Comparison of ENCODE assay signal across 20 cellular contexts in genomic region chr12:49582201-49582600, GRCh38. TPM values are rescaled to one million over a fixed set of nuclear protein-coding genes. Genes with fewer than 3 reads are reported as not detected.
A peak's percentile ranks its signal among the peaks of the same experiment; 100 is the strongest.
DNase-seq lines count a peak whose midpoint lies in the region; ATAC-seq, FAIRE-seq and TF ChIP-seq lines count a peak whose summit lies in the region.
"Had no signal": no experiment of that assay in that cellular context is flagged by ENCODE, and none has a peak within 500 bp of the region (broad histone marks: within the 10 kb centered on the region; RNA-seq: fewer than 3 reads in every experiment).

No MANE protein-coding gene starts in this region.

- H3K27ac Mint-ChIP-seq in activated naive CD8-positive, alpha-beta T cell treated with anti-CD3 and anti-CD28 coated beads, Interleukin-2, amount 10 ng/mL, durations not matched to agents 7 days and 5 days, result peak overlapping the region; percentile 3
- H3K27ac Mint-ChIP-seq in activated naive CD8-positive, alpha-beta T cell treated with anti-CD3 and anti-CD28 coated beads for 36 hours, result no peak overlapping the region
- H3K27ac Mint-ChIP-seq in stimulated activated effector memory CD8-positive, alpha-beta T cell treated with anti-CD3 and anti-CD28 coated beads, Interleukin-12 subunit alpha, Interleukin-12 subunit beta, amount 100 ng/mL, for 72 hours, result peak overlapping the region; percentile 48

- no peak overlapping the region for H2AFZ ChIP-seq in GM12878 (ENCODE audit: control insufficient read depth, low read depth, low read length)

- H3K4me2 ChIP-seq in GM12878 (ENCODE audit: control insufficient read depth, insufficient read depth), result no peak overlapping the region; the same call in 1 of the 2 replicates

- no peak for DNase-seq in activated naive CD8-positive, alpha-beta T cell treated with anti-CD3 and anti-CD28 coated beads, Interleukin-2, amount 10 ng/mL, durations not matched to agents 7 days and 5 days
- DNase-seq in activated naive CD8-positive, alpha-beta T cell treated with anti-CD3 and anti-CD28 coated beads for 36 hours, result no peak
- DNase-seq in GM12891 (ENCODE audit: insufficient read length, low spot score) (no peak), GM12878 (ENCODE audit: low read depth, low spot score) (no peak), superior temporal gyrus (ENCODE audit: extremely low spot score) (no peak)
- DNase-seq in stimulated activated effector memory CD8-positive, alpha-beta T cell treated with anti-CD3 and anti-CD28 coated beads, Interleukin-12 subunit alpha, Interleukin-12 subunit beta, amount 100 ng/mL, for 72 hours (ENCODE audit: low spot score in 2 of 2), result no peak
- DNase-seq: DMS 273 treated with DMSO at 0.1 percent for 48 hours, GF-D8, KG1, NCI-H1417 treated with DMSO at 0.1 percent for 48 hours, NCI-H1930, NCI-H2171, NCI-H69, SHP77 treated with DMSO at 0.1 percent for 48 hours had no signal

- no peak for TF ChIP-seq RAD21 in GM12878 (IDR thresholded peaks at IDR 0.05; ENCODE audit: insufficient read depth, low read depth, low read length)

- peak; percentile 78 for FAIRE-seq in GM12891 (lab: Jason Lieb, UNC)
- FAIRE-seq in GM12878 (lab: Jason Lieb, UNC), result peak; percentile 7
- FAIRE-seq: GM18507, H1 had no signal

- no TSS peak for BruUV-seq in GM12878 (replicated peaks; lab: Mats Ljungman, UMichigan)

- H3K79me2 ChIP-seq in GM12878 (ENCODE audit: control insufficient read depth, insufficient read depth, low read length), result no peaks in the 10 kb centered on the region

- no peaks in the 10 kb centered on the region for H3K27me3 Mint-ChIP-seq in activated naive CD8-positive, alpha-beta T cell treated with anti-CD3 and anti-CD28 coated beads, Interleukin-2, amount 10 ng/mL, durations not matched to agents 7 days and 5 days
- no peaks in the 10 kb centered on the region for H3K27me3 Mint-ChIP-seq in activated naive CD8-positive, alpha-beta T cell treated with anti-CD3 and anti-CD28 coated beads for 36 hours

- H3K27ac ChIP-seq in GM12878 (ENCODE audit: control insufficient read depth, insufficient read depth), result peak overlapping the region; percentile 41
- H3K27ac ChIP-seq: C4-2B had no signal

- H3K4me1 Mint-ChIP-seq in activated naive CD8-positive, alpha-beta T cell treated with anti-CD3 and anti-CD28 coated beads, Interleukin-2, amount 10 ng/mL, durations not matched to agents 7 days and 5 days, result peaks cover 8% of the 10 kb centered on the region
- H3K4me1 Mint-ChIP-seq in activated naive CD8-positive, alpha-beta T cell treated with anti-CD3 and anti-CD28 coated beads for 36 hours, result peaks cover 10% of the 10 kb centered on the region
- H3K4me1 Mint-ChIP-seq in stimulated activated effector memory CD8-positive, alpha-beta T cell treated with anti-CD3 and anti-CD28 coated beads, Interleukin-12 subunit alpha, Interleukin-12 subunit beta, amount 100 ng/mL, for 72 hours, result peaks cover 34% of the 10 kb centered on the region

- SMC1A ChIA-PET in GM12878 (lab: Charles Lee; ENCODE audit: uncharacterized antibody, unreplicated experiment), result interaction anchor here (1.0 to 6.1 kb wide), 11 partner anchors 11 to 224 kb away, joined by 3 to 63 read pairs (median 5); partner anchors contain the start of gene PRPF40B

- no peak for ATAC-seq in activated naive CD8-positive, alpha-beta T cell treated with anti-CD3 and anti-CD28 coated beads, Interleukin-2, amount 10 ng/mL, durations not matched to agents 7 days and 5 days (ENCODE audit: low read depth)
- ATAC-seq in GM12878, result peak; percentile 59
- no peak for ATAC-seq in stimulated activated effector memory CD8-positive, alpha-beta T cell treated with anti-CD3 and anti-CD28 coated beads, Interleukin-12 subunit alpha, Interleukin-12 subunit beta, amount 100 ng/mL, for 72 hours
- ATAC-seq in SK-N-SH treated with all-trans-retinoic acid at 6 μM for 48 hours, result no peak
- ATAC-seq in HG02970 (IDR thresholded peaks at IDR 0.05; ENCODE audit: low FRiP score, unreplicated experiment), result no peak
- ATAC-seq: HepG2 had no signal

- TF ChIP-seq EP300 in GM12878 (IDR thresholded peaks at IDR 0.05; ENCODE audit: borderline replicate concordance in 1 of 2, control insufficient read depth in 1 of 2, low read depth in 2 of 2, low read length in 2 of 2), result no peak

- H3K9me3 Mint-ChIP-seq in activated naive CD8-positive, alpha-beta T cell treated with anti-CD3 and anti-CD28 coated beads, Interleukin-2, amount 10 ng/mL, durations not matched to agents 7 days and 5 days, result no peaks in the 10 kb centered on the region
- no peaks in the 10 kb centered on the region for H3K9me3 Mint-ChIP-seq in activated naive CD8-positive, alpha-beta T cell treated with anti-CD3 and anti-CD28 coated beads for 36 hours
- no peaks in the 10 kb centered on the region for H3K9me3 Mint-ChIP-seq in stimulated activated effector memory CD8-positive, alpha-beta T cell treated with anti-CD3 and anti-CD28 coated beads, Interleukin-12 subunit alpha, Interleukin-12 subunit beta, amount 100 ng/mL, for 72 hours

- RAD21 ChIA-PET in GM12878 (lab: Charles Lee; ENCODE audit: unreplicated experiment), result interaction anchor here (0.5 to 5.9 kb wide), 11 partner anchors 28 to 234 kb away, joined by 3 to 55 read pairs (median 4); partner anchors contain the start of genes PRPF40B, SPATS2 and TMBIM6

- no peaks in the 10 kb centered on the region for H3K9me3 ChIP-seq in GM12878 (replicated peaks; ENCODE audit: control insufficient read depth, insufficient read depth, low read length)

- WGBS in GM12878 (ENCODE audit: insufficient coverage, insufficient replicate concordance, low lambda C conversion rate, missing lambda C conversion rate), result 0% methylated on average over 1 of the region's 1 CpG

- no peaks in the 10 kb centered on the region for H4K20me1 ChIP-seq in GM12878 (ENCODE audit: control insufficient read depth, insufficient read depth)

- H3K36me3 Mint-ChIP-seq in activated naive CD8-positive, alpha-beta T cell treated with anti-CD3 and anti-CD28 coated beads, Interleukin-2, amount 10 ng/mL, durations not matched to agents 7 days and 5 days, result no peaks in the 10 kb centered on the region
- H3K36me3 Mint-ChIP-seq in activated naive CD8-positive, alpha-beta T cell treated with anti-CD3 and anti-CD28 coated beads for 36 hours, result peaks cover 4% of the 10 kb centered on the region
- no peaks in the 10 kb centered on the region for H3K36me3 Mint-ChIP-seq in stimulated activated effector memory CD8-positive, alpha-beta T cell treated with anti-CD3 and anti-CD28 coated beads, Interleukin-12 subunit alpha, Interleukin-12 subunit beta, amount 100 ng/mL, for 72 hours

- POLR2A ChIA-PET in activated naive CD8-positive, alpha-beta T cell treated with anti-CD3 and anti-CD28 coated beads, Interleukin-2, amount 10 ng/mL, durations not matched to agents 7 days and 5 days (lab: Charles Lee), result interaction anchor here (1.3 kb wide), 1 partner anchor 20 kb away, joined by 3 read pairs; no protein-coding TSS in a partner anchor
- POLR2A ChIA-PET in GM12878 (lab: Charles Lee), result interaction anchor here (0.6 to 3.1 kb wide), 6 partner anchors 11 to 224 kb away, joined by 4 to 13 read pairs (median 4); partner anchors contain the start of gene PRPF40B

- no peak overlapping the region for H3K9ac ChIP-seq in GM12878 (ENCODE audit: control insufficient read depth, insufficient read depth, low read length)

- no peaks in the 10 kb centered on the region for H3K27me3 ChIP-seq in GM12878 (replicated peaks in 1 of 2; ENCODE audit: control insufficient read depth in 2 of 2, insufficient read depth in 2 of 2, low read length in 1 of 2)

- TF ChIP-seq POLR2A in GM12891 (IDR thresholded peaks at IDR 0.05; ENCODE audit: low read depth, low read length) (no peak), GM12878 (IDR thresholded peaks at IDR 0.05; ENCODE audit: low read depth, low read length) (no peak)

- no peak overlapping the region for H3K4me3 Mint-ChIP-seq in activated naive CD8-positive, alpha-beta T cell treated with anti-CD3 and anti-CD28 coated beads, Interleukin-2, amount 10 ng/mL, durations not matched to agents 7 days and 5 days
- no peak overlapping the region for H3K4me3 Mint-ChIP-seq in activated naive CD8-positive, alpha-beta T cell treated with anti-CD3 and anti-CD28 coated beads for 36 hours
- no peak overlapping the region for H3K4me3 Mint-ChIP-seq in stimulated activated effector memory CD8-positive, alpha-beta T cell treated with anti-CD3 and anti-CD28 coated beads, Interleukin-12 subunit alpha, Interleukin-12 subunit beta, amount 100 ng/mL, for 72 hours

- TF ChIP-seq CTCF in GM12878 (IDR thresholded peaks at IDR 0.05 in 2 of 3, conservative IDR thresholded peaks at IDR 0.05 in 1 of 3; ENCODE audit: control insufficient read depth in 2 of 3, extremely low read depth in 1 of 3, insufficient read depth in 1 of 3, low read depth in 3 of 3, low read length in 3 of 3), result no peak

- H3K4me3 ChIP-seq in GM12878, result no peak overlapping the region

- CTCF ChIA-PET in GM12878 (lab: Yijun Ruan, JAX), result interaction anchor here (1.0 to 8.7 kb wide), 20 partner anchors 11 to 293 kb away, joined by 3 to 145 read pairs (median 7); partner anchors contain the start of genes PRPF40B and SPATS2

- peaks cover 17% of the 10 kb centered on the region for H3K4me1 ChIP-seq in GM12878 (ENCODE audit: control insufficient read depth, insufficient read depth, low read length)

- in situ Hi-C loops in GM12878 (cut with MboI), result no loop called here

- intact Hi-C loops in GM12878 (cut with micrococcal nuclease; ENCODE audit: unreplicated experiment), result no loop called here

- peaks cover 0 to 3% of the 10 kb centered on the region in 2 experiments; a peak in 3 of 4 replicates for H3K36me3 ChIP-seq in GM12878 (ENCODE audit: control insufficient read depth in 2 of 2, insufficient read depth in 2 of 2, low read length in 1 of 2)

RNA-seq across cellular contexts. Expression of gene MCRS1, which starts 14.3 kb away (rescaled TPM):
- total RNA-seq in activated naive CD8-positive, alpha-beta T cell treated with anti-CD3 and anti-CD28 coated beads, Interleukin-2, amount 10 ng/mL, durations not matched to agents 7 days and 5 days, result 10 to 100 TPM; 83.8 to 83.9 TPM
- 10 to 100 TPM; 73.6 to 78.2 TPM for total RNA-seq in activated naive CD8-positive, alpha-beta T cell treated with anti-CD3 and anti-CD28 coated beads for 36 hours
- polyA plus RNA-seq in GM12891 (2012; ENCODE audit: low read depth, missing spikeins), result 42.1 TPM
- 43.5 and 50.3 TPM in 2 replicates for total RNA-seq in GM12878 (2013; cell fraction: nucleolus; rRNA removed)
- total RNA-seq in GM12878 (2014; rRNA removed), result 59.2 and 62.7 TPM in 2 replicates
- 45.3 and 49.5 TPM in 2 replicates for total RNA-seq in GM12878 (2014; rRNA removed; fragmentation: Illumina TruSeq; extraction: Trizol)
- 63.0 and 67.9 TPM in 2 replicates for total RNA-seq in GM12878 (2021)
- polyA plus RNA-seq in GM12878 (2011; ENCODE audit: low read depth), result 22.4 TPM
- polyA plus RNA-seq in GM12878 (2011; rRNA removed), result 26.1 and 44.8 TPM in 2 replicates
- 64.1 and 90.2 TPM in 2 replicates for polyA plus RNA-seq in GM12878 (2011; cell fraction: cytosol; rRNA removed)
- 176 and 191 TPM in 2 replicates for polyA plus RNA-seq in GM12878 (2011; cell fraction: nucleus; rRNA removed)
- polyA plus RNA-seq in GM12878 (2012), result 33.5 and 39.6 TPM in 2 replicates
- 17.2 and 46.9 TPM in 2 replicates for polyA plus RNA-seq in GM12878 (2014; fragmentation: Illumina TruSeq; extraction: Trizol)
- polyA plus RNA-seq in GM12878 (2014; fragmentation: Nextera tagmentation; extraction: Ambion mirVana), result 10 to 100 TPM; 34.3 to 52.4 TPM
- 76.7 and 78.4 TPM in 2 replicates for polyA plus RNA-seq in GM12878 (2014; rRNA removed)
- 10 to 100 TPM; 75.2 to 82.8 TPM for polyA plus RNA-seq in GM12878 (2016; fragmentation: Nextera tagmentation; extraction: Ambion mirVana)
- 41.4 and 60.1 TPM in 2 replicates for polyA minus RNA-seq in GM12878 (2011; rRNA and poly(A)+ RNA removed)
- 14.2 and 18.6 TPM in 2 replicates for polyA minus RNA-seq in GM12878 (2011; cell fraction: cytosol; rRNA and poly(A)+ RNA removed)
- 25.0 and 43.7 TPM in 2 replicates for polyA minus RNA-seq in GM12878 (2011; cell fraction: nucleus; rRNA and poly(A)+ RNA removed)

RNA-seq across cellular contexts. Expression of gene FAM186B, which starts 23.2 kb away (rescaled TPM):
- total RNA-seq in activated naive CD8-positive, alpha-beta T cell treated with anti-CD3 and anti-CD28 coated beads, Interleukin-2, amount 10 ng/mL, durations not matched to agents 7 days and 5 days, result under 1 TPM; 0.11 to 0.20 TPM
- total RNA-seq in activated naive CD8-positive, alpha-beta T cell treated with anti-CD3 and anti-CD28 coated beads for 36 hours, result under 1 TPM; 0.14 to 0.41 TPM
- polyA plus RNA-seq in GM12891 (2012; ENCODE audit: low read depth, missing spikeins), result 0.92 TPM
- total RNA-seq in GM12878 (2013; cell fraction: nucleolus; rRNA removed), result 0.29 and 0.77 TPM in 2 replicates
- total RNA-seq in GM12878 (2014; rRNA removed) (0.51 and 0.87 TPM in 2 replicates), GM12878 (2014; rRNA removed; fragmentation: Illumina TruSeq; extraction: Trizol) (0.58 and 0.60 TPM in 2 replicates), GM12878 (2021) (0.48 and 0.69 TPM in 2 replicates)
- polyA plus RNA-seq in GM12878 (2011; ENCODE audit: low read depth), result 0.34 TPM
- polyA plus RNA-seq in GM12878 (2011; rRNA removed) (0.10 and 0.20 TPM in 2 replicates), GM12878 (2014; fragmentation: Illumina TruSeq; extraction: Trizol) (0.46 and 0.51 TPM in 2 replicates), GM12878 (2014; fragmentation: Nextera tagmentation; extraction: Ambion mirVana) (under 1 TPM; 0.13 to 0.42 TPM), GM12878 (2014; rRNA removed) (0.45 and 0.51 TPM in 2 replicates), GM12878 (2016; fragmentation: Nextera tagmentation; extraction: Ambion mirVana) (under 1 TPM; 0.57 to 0.79 TPM)
- 0.09 and 0.13 TPM in 2 replicates for polyA plus RNA-seq in GM12878 (2011; cell fraction: cytosol; rRNA removed)
- 0.63 and 0.72 TPM in 2 replicates for polyA plus RNA-seq in GM12878 (2011; cell fraction: nucleus; rRNA removed)
- 0.55 and 1.1 TPM in 2 replicates for polyA plus RNA-seq in GM12878 (2012)
- 0.22 and 0.57 TPM in 2 replicates for polyA minus RNA-seq in GM12878 (2011; rRNA and poly(A)+ RNA removed)
- polyA minus RNA-seq in GM12878 (2011; cell fraction: cytosol; rRNA and poly(A)+ RNA removed), result not detected in 2 replicates
- 0.19 and 0.24 TPM in 2 replicates for polyA minus RNA-seq in GM12878 (2011; cell fraction: nucleus; rRNA and poly(A)+ RNA removed)

RNA-seq across cellular contexts. Expression of gene PRPF40B, which starts 41.2 kb away (rescaled TPM):
- total RNA-seq in activated naive CD8-positive, alpha-beta T cell treated with anti-CD3 and anti-CD28 coated beads, Interleukin-2, amount 10 ng/mL, durations not matched to agents 7 days and 5 days, result 10 to 100 TPM; 16.5 to 18.0 TPM
- total RNA-seq in activated naive CD8-positive, alpha-beta T cell treated with anti-CD3 and anti-CD28 coated beads for 36 hours, result 1 to 10 TPM; 8.1 to 8.5 TPM
- 6.6 TPM for polyA plus RNA-seq in GM12891 (2012; ENCODE audit: low read depth, missing spikeins)
- 25.0 and 26.2 TPM in 2 replicates for total RNA-seq in GM12878 (2013; cell fraction: nucleolus; rRNA removed)
- total RNA-seq in GM12878 (2014; rRNA removed), result 7.2 and 7.7 TPM in 2 replicates
- total RNA-seq in GM12878 (2014; rRNA removed; fragmentation: Illumina TruSeq; extraction: Trizol), result 6.9 and 7.1 TPM in 2 replicates
- total RNA-seq in GM12878 (2021), result 12.9 and 13.2 TPM in 2 replicates
- 1.7 TPM for polyA plus RNA-seq in GM12878 (2011; ENCODE audit: low read depth)
- 3.2 and 6.1 TPM in 2 replicates for polyA plus RNA-seq in GM12878 (2011; rRNA removed)
- 4.1 and 5.3 TPM in 2 replicates for polyA plus RNA-seq in GM12878 (2011; cell fraction: cytosol; rRNA removed)
- polyA plus RNA-seq in GM12878 (2011; cell fraction: nucleus; rRNA removed), result 39.1 and 43.0 TPM in 2 replicates
- 5.4 TPM in 2 replicates for polyA plus RNA-seq in GM12878 (2012)
- polyA plus RNA-seq in GM12878 (2014; fragmentation: Illumina TruSeq; extraction: Trizol), result 3.2 and 6.7 TPM in 2 replicates
- polyA plus RNA-seq in GM12878 (2014; fragmentation: Nextera tagmentation; extraction: Ambion mirVana), result 1 to 10 TPM in 1 of 2 experiments, under 1 TPM in 1; 0.31 to 1.2 TPM
- polyA plus RNA-seq in GM12878 (2014; rRNA removed), result 8.5 and 11.0 TPM in 2 replicates
- polyA plus RNA-seq in GM12878 (2016; fragmentation: Nextera tagmentation; extraction: Ambion mirVana), result 10 to 100 TPM; 16.3 to 17.9 TPM
- polyA minus RNA-seq in GM12878 (2011; rRNA and poly(A)+ RNA removed), result 6.8 and 10.0 TPM in 2 replicates
- polyA minus RNA-seq in GM12878 (2011; cell fraction: cytosol; rRNA and poly(A)+ RNA removed), result 2.2 and 3.1 TPM in 2 replicates
- polyA minus RNA-seq in GM12878 (2011; cell fraction: nucleus; rRNA and poly(A)+ RNA removed), result 11.1 and 16.5 TPM in 2 replicates

RNA-seq across cellular contexts. Expression of gene KCNH3, which starts 43.4 kb away (rescaled TPM):
- 1 to 10 TPM; 5.4 to 5.8 TPM for total RNA-seq in activated naive CD8-positive, alpha-beta T cell treated with anti-CD3 and anti-CD28 coated beads, Interleukin-2, amount 10 ng/mL, durations not matched to agents 7 days and 5 days
- total RNA-seq in activated naive CD8-positive, alpha-beta T cell treated with anti-CD3 and anti-CD28 coated beads for 36 hours, result 10 to 100 TPM; 10.2 to 10.9 TPM
- polyA plus RNA-seq in GM12891 (2012; ENCODE audit: low read depth, missing spikeins), result 0.89 TPM
- total RNA-seq in GM12878 (2013; cell fraction: nucleolus; rRNA removed), result 0.20 and 0.27 TPM in 2 replicates
- total RNA-seq in GM12878 (2014; rRNA removed) (0.11 and 0.45 TPM in 2 replicates), GM12878 (2014; rRNA removed; fragmentation: Illumina TruSeq; extraction: Trizol) (0.05 TPM in 1 of 2 replicates, not detected in the other), GM12878 (2021) (0.08 and 0.29 TPM in 2 replicates)
- polyA plus RNA-seq in GM12878 (2011; ENCODE audit: low read depth), result 0.09 TPM
- polyA plus RNA-seq in GM12878 (2011; rRNA removed) (0.03 TPM in 1 of 2 replicates, not detected in the other), GM12878 (2014; fragmentation: Illumina TruSeq; extraction: Trizol) (0.04 TPM in 1 of 2 replicates, not detected in the other), GM12878 (2014; fragmentation: Nextera tagmentation; extraction: Ambion mirVana) (not detected), GM12878 (2014; rRNA removed) (0.26 and 0.49 TPM in 2 replicates), GM12878 (2016; fragmentation: Nextera tagmentation; extraction: Ambion mirVana) (not detected)
- 0.06 and 0.07 TPM in 2 replicates for polyA plus RNA-seq in GM12878 (2011; cell fraction: cytosol; rRNA removed)
- 0.19 and 0.25 TPM in 2 replicates for polyA plus RNA-seq in GM12878 (2011; cell fraction: nucleus; rRNA removed)
- 0.32 and 0.77 TPM in 2 replicates for polyA plus RNA-seq in GM12878 (2012)
- not detected in 2 replicates for polyA minus RNA-seq in GM12878 (2011; rRNA and poly(A)+ RNA removed)
- polyA minus RNA-seq in GM12878 (2011; cell fraction: cytosol; rRNA and poly(A)+ RNA removed), result not detected in 2 replicates
- not detected in 2 replicates for polyA minus RNA-seq in GM12878 (2011; cell fraction: nucleus; rRNA and poly(A)+ RNA removed)
